In the genomic region with DNA sequence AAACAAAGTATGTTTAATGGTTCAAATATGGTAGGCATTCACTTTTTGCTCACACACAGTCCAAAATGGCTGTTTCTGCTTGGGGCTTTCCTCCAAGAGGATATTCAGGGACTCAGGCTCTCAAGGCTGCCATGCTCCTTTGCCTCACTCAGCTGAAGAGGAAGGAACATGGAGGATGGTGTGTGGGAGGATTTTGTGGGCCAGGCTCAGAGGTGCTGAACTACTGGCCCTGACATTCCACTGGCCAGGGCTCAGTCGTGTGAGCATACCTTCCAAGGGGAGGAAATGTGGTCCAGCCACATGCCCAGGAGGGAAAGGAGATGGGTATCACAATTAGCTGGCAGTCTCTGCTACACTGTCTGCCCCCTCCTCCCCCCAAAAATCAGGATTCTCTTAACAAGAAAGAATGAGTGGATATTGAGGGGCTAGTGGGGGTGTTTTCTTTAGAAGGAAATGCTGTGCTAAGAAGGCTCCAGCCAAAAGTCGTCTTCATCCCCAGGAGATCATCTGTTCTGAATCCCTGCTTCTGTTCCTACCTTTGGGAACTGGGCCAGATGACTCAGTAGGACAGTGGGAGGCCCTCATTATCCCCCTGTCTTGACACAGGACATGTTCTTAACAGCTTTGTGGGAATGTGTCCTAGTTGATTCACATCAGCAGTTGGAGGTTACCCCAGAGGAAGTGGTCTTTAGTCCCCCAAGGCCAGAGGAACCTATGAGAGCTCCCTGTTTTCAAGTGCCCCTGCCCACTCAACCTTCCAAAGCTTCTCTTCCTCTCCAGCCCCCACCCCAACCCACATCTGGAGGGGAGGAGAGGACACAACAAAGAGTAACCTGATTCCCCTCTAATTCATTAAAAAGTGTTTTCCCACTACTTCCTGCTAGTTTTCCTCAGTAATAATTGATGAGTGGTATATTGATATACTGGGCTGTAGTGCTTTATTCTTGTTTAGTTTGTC, we compare ENCODE assay signal across 12 cellular contexts. TPM values are rescaled to one million over a fixed set of nuclear protein-coding genes. Genes with fewer than 3 reads are reported as not detected.
DNase-seq lines count a peak whose midpoint lies in the region; ATAC-seq and TF ChIP-seq lines count a peak whose summit lies in the region.
"Had no signal": no experiment of that assay in that cellular context is flagged by ENCODE, and none has a peak within 500 bp of the region (broad histone marks: within the 10 kb centered on the region; RNA-seq: fewer than 3 reads in every experiment).

No MANE protein-coding gene starts in this region.

- no TSS peak for BruUV-seq in mammary epithelial cell (replicated peaks; lab: Mats Ljungman, UMichigan)

- no peak overlapping the region for H3K27ac ChIP-seq in mammary epithelial cell (ENCODE audit: insufficient read depth, low read depth, low read length)
- peak overlapping the region; percentile 91 for H3K27ac ChIP-seq in parathyroid adenoma
- H3K27ac ChIP-seq in suprapubic skin = no peak overlapping the region

- dilution Hi-C loops in mammary epithelial cell (cut with HindIII; ENCODE audit: low sequenced_read_pairs) = no loop called here

- CTCF ChIA-PET in mammary epithelial cell (lab: Charles Lee; ENCODE audit: low non-redundant PET) = no interaction called here

- no peak for ATAC-seq in stimulated activated naive CD8-positive, alpha-beta T cell treated with anti-CD3 and anti-CD28 coated beads, Interleukin-15, Interleukin-2, amounts not matched to agents 100 U/mL and 50 U/mL, for 24 hours
- ATAC-seq: GM23338, Panc1 had no signal

- H3K9ac ChIP-seq in mammary epithelial cell (ENCODE audit: insufficient read depth, low read length) (no peak overlapping the region), parathyroid adenoma (no peak overlapping the region)

- H3K36me3 ChIP-seq in mammary epithelial cell (ENCODE audit: insufficient read depth, low read length) = no peaks in the 10 kb centered on the region
- H3K36me3 ChIP-seq in parathyroid adenoma (ENCODE audit: control insufficient read depth, insufficient read depth, low read length) = no peaks in the 10 kb centered on the region
- peaks cover 3% of the 10 kb centered on the region for H3K36me3 ChIP-seq in suprapubic skin

- DNase-seq in Daoy (ENCODE audit: low read depth) = peak; percentile 87
- DNase-seq in Kasumi-1 (lab: John Stamatoyannopoulos, UW) = peak; percentile 29 to 36
- peak; percentile 61 for DNase-seq in mammary epithelial cell
- DNase-seq in HPDE6-E6E7 (ENCODE audit: extremely low spot score) = no peak
- DNase-seq in stimulated activated naive CD8-positive, alpha-beta T cell treated with anti-CD3 and anti-CD28 coated beads, Interleukin-15, Interleukin-2, amounts not matched to agents 100 U/mL and 50 U/mL, for 24 hours = no peak
- no peak for DNase-seq in germinal center (ENCODE audit: low spot score)
- no peak for DNase-seq in suprapubic skin (ENCODE audit: low spot score in 2 of 2)
- DNase-seq: activated gamma-delta T cell; stimulated activated naive CD4-positive, alpha-beta T cell treated with Interleukin-2 at 50 U/mL for 16 hours had no signal

- 6% methylated on average over 2 of the region's 2 CpGs for WGBS in mammary epithelial cell (ENCODE audit: low coverage, missing lambda C conversion rate)
- 84% methylated on average over 2 of the region's 2 CpGs for WGBS in suprapubic skin

- TF ChIP-seq EP300 in suprapubic skin (IDR thresholded peaks at IDR 0.05) = no peak

- H3K27me3 ChIP-seq in mammary epithelial cell (ENCODE audit: insufficient read depth, low read length) (no peaks in the 10 kb centered on the region), parathyroid adenoma (ENCODE audit: control insufficient read depth, insufficient read depth, low read length) (no peaks in the 10 kb centered on the region), suprapubic skin (no peaks in the 10 kb centered on the region)

- in situ Hi-C loops in mammary epithelial cell (cut with MboI; ENCODE audit: low sequenced_read_pairs in 2 of 2) = no loop called here

- H2AFZ ChIP-seq in mammary epithelial cell (ENCODE audit: low read depth, low read length) = peak overlapping the region; percentile 7
- no peak overlapping the region for H2AFZ ChIP-seq in parathyroid adenoma
- H2AFZ ChIP-seq: GM23338 had no signal

- H3K79me2 ChIP-seq in mammary epithelial cell (ENCODE audit: insufficient read depth, low read length) = no peaks in the 10 kb centered on the region
- H3K79me2 ChIP-seq in parathyroid adenoma = peaks cover 31% of the 10 kb centered on the region

- intact Hi-C loops in mammary epithelial cell (cut with micrococcal nuclease) = no loop called here

- peaks cover 19% of the 10 kb centered on the region for H3K4me1 ChIP-seq in mammary epithelial cell (ENCODE audit: insufficient read depth, low read length)
- H3K4me1 ChIP-seq in parathyroid adenoma = peaks cover 63% of the 10 kb centered on the region
- peaks cover 22% of the 10 kb centered on the region for H3K4me1 ChIP-seq in suprapubic skin

- no peaks in the 10 kb centered on the region for H3K9me3 ChIP-seq in mammary epithelial cell (replicated peaks; ENCODE audit: insufficient read depth, low read length)
- no peaks in the 10 kb centered on the region for H3K9me3 ChIP-seq in parathyroid adenoma (ENCODE audit: control insufficient read depth, low read length)
- no peaks in the 10 kb centered on the region for H3K9me3 ChIP-seq in suprapubic skin

- no peak for TF ChIP-seq POLR2A in suprapubic skin (IDR thresholded peaks at IDR 0.05)

- H4K20me1 ChIP-seq in mammary epithelial cell (ENCODE audit: insufficient read depth, low read length) = no peaks in the 10 kb centered on the region

- H3K4me3 ChIP-seq in mammary epithelial cell (replicated peaks in 1 of 3; ENCODE audit: insufficient read depth in 1 of 3, low read depth in 2 of 3, low read length in 3 of 3) = no peak overlapping the region
- no peak overlapping the region for H3K4me3 ChIP-seq in parathyroid adenoma (ENCODE audit: low read depth, low read length)
- H3K4me3 ChIP-seq in suprapubic skin = no peak overlapping the region
- H3K4me3 ChIP-seq: GM23338 had no signal

- H3K4me2 ChIP-seq in mammary epithelial cell (ENCODE audit: insufficient read depth, low read depth, low read length) (peak overlapping the region; percentile 26), parathyroid adenoma (ENCODE audit: low read length) (no peak overlapping the region)

- TF ChIP-seq CTCF in mammary epithelial cell (conservative IDR thresholded peaks at IDR 0.05 in 1 of 2, IDR thresholded peaks at IDR 0.05 in 1 of 2; ENCODE audit: extremely low read depth in 1 of 2, insufficient read depth in 1 of 2, low read depth in 1 of 2, low read length in 2 of 2) (no peak), parathyroid adenoma (IDR thresholded peaks at IDR 0.05) (no peak), suprapubic skin (IDR thresholded peaks at IDR 0.05) (no peak)

RNA-seq across cellular contexts. Expression of gene PXYLP1, which starts 8.9 kb away (rescaled TPM):
- total RNA-seq in Daoy (2014; rRNA removed; shearing (Covaris generic)) = 8.6 TPM in 2 replicates
- 1 to 10 TPM; 2.5 to 6.3 TPM for total RNA-seq in mammary epithelial cell
- 3.3 TPM for polyA plus RNA-seq in mammary epithelial cell
- 10.2 TPM for polyA minus RNA-seq in mammary epithelial cell
- 10 to 100 TPM in 2 of 4 donors, 1 to 10 TPM in 2; 6.7 to 11.8 (median 9.5) TPM for total RNA-seq in suprapubic skin

Comparison
In these comparisons a context has a peak if more than half of its experiments do, and no peak if none do; other contexts are left out.
1. DNase-seq: peak in Daoy (single experiment), Kasumi-1 (2 of 2) and mammary epithelial cell (single experiment); none in HPDE6-E6E7 (single experiment), stimulated activated naive CD8-positive, alpha-beta T cell treated with anti-CD3 and anti-CD28 coated beads, Interleukin-15, Interleukin-2, amounts not matched to agents 100 U/mL and 50 U/mL, for 24 hours (single experiment), germinal center (single experiment) and suprapubic skin (0 of 2).